Comparison of ENCODE assay signal across 15 cellular contexts in genomic region chr2:127672341-127673303, GRCh38. TPM values are rescaled to one million over a fixed set of nuclear protein-coding genes. Genes with fewer than 3 reads are reported as not detected.
DNase-seq lines count a peak whose midpoint lies in the region; ATAC-seq and TF ChIP-seq lines count a peak whose summit lies in the region.
"Had no signal": no experiment of that assay in that cellular context is flagged by ENCODE, and none has a peak within 500 bp of the region (broad histone marks: within the 10 kb centered on the region; RNA-seq: fewer than 3 reads in every experiment).

No MANE protein-coding gene starts in this region.

- intact Hi-C loops in activated CD8-positive, alpha-beta T cell treated with anti-CD3 and anti-CD28 coated beads for 36 hours (cut with micrococcal nuclease), result no loop called here
- intact Hi-C loops in activated T-helper 2 cell treated with anti-CD3 and anti-CD28 coated beads, Interferon-gamma antibody, Interleukin-2, Interleukin-4, amounts not matched to agents 10 μg/mL and 5 μg/mL and 100 μg/mL, durations not matched to agents 14 hours and 24 hours and 36 hours (cut with micrococcal nuclease), result no loop called here

- H3K4me1 ChIP-seq in right atrium auricular region (peaks cover 0 to 76% of the 10 kb centered on the region in 2 donors), urinary bladder (ENCODE audit: insufficient read depth) (no peaks in the 10 kb centered on the region)

- no peaks in the 10 kb centered on the region for H3K27me3 ChIP-seq in right atrium auricular region

- H3K4me3 ChIP-seq in right atrium auricular region, result peak overlapping the region; percentile 84 to 88
- peak overlapping the region; percentile 73 for H3K4me3 ChIP-seq in urinary bladder (ENCODE audit: low read depth, low read length)

- CTCF ChIA-PET in activated CD8-positive, alpha-beta T cell treated with anti-CD3 and anti-CD28 coated beads, Interleukin-2, amount 10 ng/mL, durations not matched to agents 7 days and 5 days (lab: Charles Lee), result no interaction called here
- CTCF ChIA-PET in activated CD8-positive, alpha-beta T cell treated with anti-CD3 and anti-CD28 coated beads for 36 hours (lab: Charles Lee), result interaction anchor here (1.3 kb wide), 1 partner anchor 82 kb away, joined by 6 read pairs; no protein-coding TSS in a partner anchor

- WGBS in urinary bladder, result 45% methylated on average over 21 of the region's 21 CpGs

- no peak for ATAC-seq in activated CD8-positive, alpha-beta T cell treated with anti-CD3 and anti-CD28 coated beads, Interleukin-2, amount 10 ng/mL, durations not matched to agents 7 days and 5 days
- no peak for ATAC-seq in activated CD8-positive, alpha-beta T cell treated with anti-CD3 and anti-CD28 coated beads for 36 hours
- ATAC-seq: activated T-cell treated with anti-CD3 and anti-CD28 coated beads, Interleukin-2, amount 50 U/mL, for 4 hours had no signal

- peaks cover 63% of the 10 kb centered on the region for H3K27me3 Mint-ChIP-seq in activated CD8-positive, alpha-beta T cell treated with anti-CD3 and anti-CD28 coated beads, Interleukin-2, amount 10 ng/mL, durations not matched to agents 7 days and 5 days (ENCODE audit: low read depth)
- H3K27me3 Mint-ChIP-seq in activated CD8-positive, alpha-beta T cell treated with anti-CD3 and anti-CD28 coated beads for 36 hours, result peaks cover 52% of the 10 kb centered on the region
- H3K27me3 Mint-ChIP-seq in osteocyte (ENCODE audit: unreplicated experiment), result no peaks in the 10 kb centered on the region
- peaks cover 63% of the 10 kb centered on the region for H3K27me3 Mint-ChIP-seq in activated T-helper 2 cell treated with anti-CD3 and anti-CD28 coated beads, Interferon-gamma antibody, Interleukin-2, Interleukin-4, amounts not matched to agents 10 μg/mL and 5 μg/mL and 100 μg/mL, durations not matched to agents 14 hours and 24 hours and 36 hours (ENCODE audit: low read depth)

- POLR2A ChIA-PET in activated CD8-positive, alpha-beta T cell treated with anti-CD3 and anti-CD28 coated beads, Interleukin-2, amount 10 ng/mL, durations not matched to agents 7 days and 5 days (lab: Charles Lee), result interaction anchor here (0.6 kb wide), 1 partner anchor 11 kb away, joined by 3 read pairs; no protein-coding TSS in a partner anchor
- POLR2A ChIA-PET in activated CD8-positive, alpha-beta T cell treated with anti-CD3 and anti-CD28 coated beads for 36 hours (lab: Charles Lee), result no interaction called here

- H3K36me3 ChIP-seq in right atrium auricular region (peaks cover 16% of the 10 kb centered on the region), urinary bladder (ENCODE audit: insufficient read depth) (no peaks in the 10 kb centered on the region)

- peaks cover 2% of the 10 kb centered on the region for H3K36me3 Mint-ChIP-seq in activated CD8-positive, alpha-beta T cell treated with anti-CD3 and anti-CD28 coated beads, Interleukin-2, amount 10 ng/mL, durations not matched to agents 7 days and 5 days (ENCODE audit: low read depth)
- H3K36me3 Mint-ChIP-seq in activated CD8-positive, alpha-beta T cell treated with anti-CD3 and anti-CD28 coated beads for 36 hours (ENCODE audit: low read depth), result no peaks in the 10 kb centered on the region
- H3K36me3 Mint-ChIP-seq in osteocyte (ENCODE audit: unreplicated experiment), result peaks cover 2% of the 10 kb centered on the region
- no peaks in the 10 kb centered on the region for H3K36me3 Mint-ChIP-seq in activated T-helper 2 cell treated with anti-CD3 and anti-CD28 coated beads, Interferon-gamma antibody, Interleukin-2, Interleukin-4, amounts not matched to agents 10 μg/mL and 5 μg/mL and 100 μg/mL, durations not matched to agents 14 hours and 24 hours and 36 hours (ENCODE audit: low read depth)
- H3K36me3 Mint-ChIP-seq: IgD-negative memory B cell had no signal

- TF ChIP-seq CTCF in activated CD8-positive, alpha-beta T cell treated with anti-CD3 and anti-CD28 coated beads for 36 hours (IDR thresholded peaks at IDR 0.05), result no peak
- TF ChIP-seq CTCF in right atrium auricular region (IDR thresholded peaks at IDR 0.05) (no peak), osteocyte (IDR thresholded peaks at IDR 0.05) (no peak)

- H3K4me1 Mint-ChIP-seq in activated CD8-positive, alpha-beta T cell treated with anti-CD3 and anti-CD28 coated beads, Interleukin-2, amount 10 ng/mL, durations not matched to agents 7 days and 5 days (ENCODE audit: low read depth), result peaks cover 4% of the 10 kb centered on the region
- peaks cover 6% of the 10 kb centered on the region for H3K4me1 Mint-ChIP-seq in activated CD8-positive, alpha-beta T cell treated with anti-CD3 and anti-CD28 coated beads for 36 hours (ENCODE audit: low read depth)
- peaks cover 48% of the 10 kb centered on the region for H3K4me1 Mint-ChIP-seq in osteocyte (ENCODE audit: unreplicated experiment)
- peaks cover 3% of the 10 kb centered on the region for H3K4me1 Mint-ChIP-seq in activated T-helper 2 cell treated with anti-CD3 and anti-CD28 coated beads, Interferon-gamma antibody, Interleukin-2, Interleukin-4, amounts not matched to agents 10 μg/mL and 5 μg/mL and 100 μg/mL, durations not matched to agents 14 hours and 24 hours and 36 hours (ENCODE audit: low read depth)

- H3K27ac Mint-ChIP-seq in activated CD8-positive, alpha-beta T cell treated with anti-CD3 and anti-CD28 coated beads, Interleukin-2, amount 10 ng/mL, durations not matched to agents 7 days and 5 days, result peak overlapping the region; percentile 20
- no peak overlapping the region for H3K27ac Mint-ChIP-seq in activated CD8-positive, alpha-beta T cell treated with anti-CD3 and anti-CD28 coated beads for 36 hours
- peak overlapping the region; percentile 75 for H3K27ac Mint-ChIP-seq in osteocyte (ENCODE audit: unreplicated experiment)
- no peak overlapping the region for H3K27ac Mint-ChIP-seq in activated T-helper 2 cell treated with anti-CD3 and anti-CD28 coated beads, Interferon-gamma antibody, Interleukin-2, Interleukin-4, amounts not matched to agents 10 μg/mL and 5 μg/mL and 100 μg/mL, durations not matched to agents 14 hours and 24 hours and 36 hours
- H3K27ac Mint-ChIP-seq: IgD-negative memory B cell had no signal

- H3K4me3 Mint-ChIP-seq in activated CD8-positive, alpha-beta T cell treated with anti-CD3 and anti-CD28 coated beads, Interleukin-2, amount 10 ng/mL, durations not matched to agents 7 days and 5 days, result no peak overlapping the region
- H3K4me3 Mint-ChIP-seq in activated CD8-positive, alpha-beta T cell treated with anti-CD3 and anti-CD28 coated beads for 36 hours, result no peak overlapping the region
- H3K4me3 Mint-ChIP-seq in osteocyte (ENCODE audit: unreplicated experiment), result peak overlapping the region; percentile 29
- H3K4me3 Mint-ChIP-seq in activated T-helper 2 cell treated with anti-CD3 and anti-CD28 coated beads, Interferon-gamma antibody, Interleukin-2, Interleukin-4, amounts not matched to agents 10 μg/mL and 5 μg/mL and 100 μg/mL, durations not matched to agents 14 hours and 24 hours and 36 hours (ENCODE audit: low read depth), result no peak overlapping the region

- H3K27ac ChIP-seq in right atrium auricular region (peak overlapping the region; percentile 92 to 98), urinary bladder (ENCODE audit: low read depth) (peak overlapping the region; percentile 53)

- DNase-seq in activated CD8-positive, alpha-beta T cell treated with anti-CD3 and anti-CD28 coated beads, Interleukin-2, amount 10 ng/mL, durations not matched to agents 7 days and 5 days, result no peak
- no peak for DNase-seq in activated CD8-positive, alpha-beta T cell treated with anti-CD3 and anti-CD28 coated beads for 36 hours
- DNase-seq in right atrium auricular region (ENCODE audit: low spot score) (no peak), osteocyte (ENCODE audit: extremely low spot score, unreplicated experiment) (peak; percentile 81), GF-D8 (lab: John Stamatoyannopoulos, UW) (no peak)
- DNase-seq in activated T-helper 2 cell treated with anti-CD3 and anti-CD28 coated beads, Interferon-gamma antibody, Interleukin-2, Interleukin-4, amounts not matched to agents 10 μg/mL and 5 μg/mL and 100 μg/mL, durations not matched to agents 14 hours and 24 hours and 36 hours (ENCODE audit: low spot score), result no peak
- no peak for DNase-seq in activated CD4-positive, CD25-positive, alpha-beta regulatory T cell treated with anti-CD3 and anti-CD28 coated beads, Interleukin-2, amount 50 U/mL, for 72 hours
- DNase-seq: activated CD4-positive, CD25-positive, alpha-beta regulatory T cell; activated T-cell treated with anti-CD3 and anti-CD28 coated beads, Interleukin-2, amount 50 U/mL, for 4 hours; DMS 273 treated with DMSO at 0.1 percent for 48 hours; NCI-H146; NCI-H748 treated with DMSO at 0.1 percent for 48 hours had no signal

- H3K9me3 Mint-ChIP-seq in activated CD8-positive, alpha-beta T cell treated with anti-CD3 and anti-CD28 coated beads, Interleukin-2, amount 10 ng/mL, durations not matched to agents 7 days and 5 days (ENCODE audit: insufficient read depth), result no peaks in the 10 kb centered on the region
- no peaks in the 10 kb centered on the region for H3K9me3 Mint-ChIP-seq in activated CD8-positive, alpha-beta T cell treated with anti-CD3 and anti-CD28 coated beads for 36 hours
- H3K9me3 Mint-ChIP-seq in osteocyte (ENCODE audit: unreplicated experiment), result no peaks in the 10 kb centered on the region
- H3K9me3 Mint-ChIP-seq in activated T-helper 2 cell treated with anti-CD3 and anti-CD28 coated beads, Interferon-gamma antibody, Interleukin-2, Interleukin-4, amounts not matched to agents 10 μg/mL and 5 μg/mL and 100 μg/mL, durations not matched to agents 14 hours and 24 hours and 36 hours, result no peaks in the 10 kb centered on the region
- H3K9me3 Mint-ChIP-seq: activated T-cell treated with anti-CD3 and anti-CD28 coated beads, Interleukin-2, amount 50 U/mL, for 4 hours had no signal

- peaks cover 0 to 3% of the 10 kb centered on the region in 2 donors for H3K9me3 ChIP-seq in right atrium auricular region

RNA-seq across cellular contexts. Expression of gene LIMS2, which starts 2.7 kb away (rescaled TPM):
- total RNA-seq in activated CD8-positive, alpha-beta T cell treated with anti-CD3 and anti-CD28 coated beads, Interleukin-2, amount 10 ng/mL, durations not matched to agents 7 days and 5 days, result 10 to 100 TPM; 35.3 to 38.3 TPM
- total RNA-seq in activated CD8-positive, alpha-beta T cell treated with anti-CD3 and anti-CD28 coated beads for 36 hours, result 10 to 100 TPM; 22.1 to 23.6 TPM
- total RNA-seq in right atrium auricular region (10 to 100 TPM; 80.2 to 91.7 TPM), osteocyte (49.3 and 51.0 TPM in 2 replicates), urinary bladder (18.7 TPM)
- polyA plus RNA-seq in urinary bladder, result 346 TPM
- 8.2 and 8.8 TPM in 2 replicates for total RNA-seq in activated T-helper 2 cell treated with anti-CD3 and anti-CD28 coated beads, Interferon-gamma antibody, Interleukin-2, Interleukin-4, amounts not matched to agents 10 μg/mL and 5 μg/mL and 100 μg/mL, durations not matched to agents 14 hours and 24 hours and 36 hours

RNA-seq across cellular contexts. Expression of gene GPR17, which starts 26.7 kb away (rescaled TPM):
- not detected for total RNA-seq in activated CD8-positive, alpha-beta T cell treated with anti-CD3 and anti-CD28 coated beads, Interleukin-2, amount 10 ng/mL, durations not matched to agents 7 days and 5 days
- not detected for total RNA-seq in activated CD8-positive, alpha-beta T cell treated with anti-CD3 and anti-CD28 coated beads for 36 hours
- under 1 TPM in 1 of 2 donors, not detected in 1; 0.24 TPM for total RNA-seq in right atrium auricular region
- total RNA-seq in osteocyte, result not detected in 2 replicates
- total RNA-seq in urinary bladder, result 0.11 TPM
- 0.47 TPM for polyA plus RNA-seq in urinary bladder
- not detected in 2 replicates for total RNA-seq in activated T-helper 2 cell treated with anti-CD3 and anti-CD28 coated beads, Interferon-gamma antibody, Interleukin-2, Interleukin-4, amounts not matched to agents 10 μg/mL and 5 μg/mL and 100 μg/mL, durations not matched to agents 14 hours and 24 hours and 36 hours
- total RNA-seq: activated T-cell treated with anti-CD3 and anti-CD28 coated beads, Interleukin-2, amount 50 U/mL, for 4 hours; bronchial epithelial cell had no signal
- polyA plus RNA-seq: IgD-negative memory B cell had no signal

RNA-seq across cellular contexts. Expression of gene SFT2D3, which starts 28.7 kb away (rescaled TPM):
- 1 to 10 TPM; 4.8 to 5.5 TPM for total RNA-seq in activated CD8-positive, alpha-beta T cell treated with anti-CD3 and anti-CD28 coated beads, Interleukin-2, amount 10 ng/mL, durations not matched to agents 7 days and 5 days
- 1 to 10 TPM; 3.9 to 4.4 TPM for total RNA-seq in activated CD8-positive, alpha-beta T cell treated with anti-CD3 and anti-CD28 coated beads for 36 hours
- 1 to 10 TPM; 3.8 to 5.9 TPM for total RNA-seq in right atrium auricular region
- total RNA-seq in osteocyte, result 7.5 and 8.4 TPM in 2 replicates
- 7.2 TPM for total RNA-seq in urinary bladder
- 5.5 TPM for polyA plus RNA-seq in urinary bladder
- 4.5 and 5.9 TPM in 2 replicates for total RNA-seq in activated T-helper 2 cell treated with anti-CD3 and anti-CD28 coated beads, Interferon-gamma antibody, Interleukin-2, Interleukin-4, amounts not matched to agents 10 μg/mL and 5 μg/mL and 100 μg/mL, durations not matched to agents 14 hours and 24 hours and 36 hours
- polyA plus RNA-seq: IgD-negative memory B cell had no signal

Comparison
In these comparisons a context has a peak if more than half of its experiments do, and no peak if none do; other contexts are left out.
1. H3K27ac Mint-ChIP-seq: peak in activated CD8-positive, alpha-beta T cell treated with anti-CD3 and anti-CD28 coated beads, Interleukin-2, amount 10 ng/mL, durations not matched to agents 7 days and 5 days (single experiment) and osteocyte (single experiment); none in activated CD8-positive, alpha-beta T cell treated with anti-CD3 and anti-CD28 coated beads for 36 hours (single experiment) and activated T-helper 2 cell treated with anti-CD3 and anti-CD28 coated beads, Interferon-gamma antibody, Interleukin-2, Interleukin-4, amounts not matched to agents 10 μg/mL and 5 μg/mL and 100 μg/mL, durations not matched to agents 14 hours and 24 hours and 36 hours (single experiment).